Comparison of ENCODE assay signal across 12 cellular contexts in the genomic region with DNA sequence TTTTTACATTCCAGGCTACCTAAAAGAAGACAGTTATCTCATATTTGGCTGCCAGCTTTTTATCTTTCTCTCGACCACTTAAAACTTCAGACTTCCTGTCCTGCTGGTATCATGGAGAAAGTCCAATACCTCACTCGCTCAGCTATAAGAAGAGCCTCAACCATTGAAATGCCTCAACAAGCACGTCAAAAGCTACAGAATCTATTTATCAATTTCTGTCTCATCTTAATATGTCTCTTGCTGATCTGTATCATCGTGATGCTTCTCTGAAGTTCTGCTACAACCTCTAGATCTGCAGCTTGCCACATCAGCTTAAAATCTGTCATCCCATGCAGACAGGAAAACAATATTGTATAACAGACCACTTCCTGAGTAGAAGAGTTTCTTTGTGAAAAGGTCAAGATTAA. TPM values are rescaled to one million over a fixed set of nuclear protein-coding genes. Genes with fewer than 3 reads are reported as not detected.
DNase-seq lines count a peak whose midpoint lies in the region; ATAC-seq and TF ChIP-seq lines count a peak whose summit lies in the region.
"Had no signal": no experiment of that assay in that cellular context is flagged by ENCODE, and none has a peak within 500 bp of the region (broad histone marks: within the 10 kb centered on the region; RNA-seq: fewer than 3 reads in every experiment).

No MANE protein-coding gene starts in this region.

- H3K27me3 ChIP-seq in skeletal muscle tissue (ENCODE audit: control insufficient read depth in 3 of 3, insufficient read depth in 3 of 3, low read length in 3 of 3): no peaks in the 10 kb centered on the region
- no peaks in the 10 kb centered on the region for H3K27me3 ChIP-seq in lower lobe of right lung (ENCODE audit: low read depth)
- H3K27me3 ChIP-seq: thyroid gland had no signal

- intact Hi-C loops in activated CD4-positive, alpha-beta T cell treated with anti-CD3 and anti-CD28 coated beads, Interleukin-2, amount 10 ng/mL, durations not matched to agents 24 days and 14 days (cut with micrococcal nuclease): loop anchor here (10.0 kb wide), 1 partner anchor 556 kb away; no protein-coding TSS in a partner anchor
- intact Hi-C loops in activated CD8-positive, alpha-beta T cell treated with anti-CD3 and anti-CD28 coated beads for 36 hours (cut with micrococcal nuclease): no loop called here
- intact Hi-C loops in lower lobe of right lung (cut with DNase I): no loop called here

- H3K4me1 Mint-ChIP-seq in activated CD4-positive, alpha-beta T cell treated with anti-CD3 and anti-CD28 coated beads, Interleukin-2, amount 10 ng/mL, durations not matched to agents 24 days and 14 days: peaks cover 26% of the 10 kb centered on the region
- peaks cover 38% of the 10 kb centered on the region for H3K4me1 Mint-ChIP-seq in activated CD8-positive, alpha-beta T cell treated with anti-CD3 and anti-CD28 coated beads for 36 hours (ENCODE audit: low read depth)

- DNase-seq in activated CD4-positive, alpha-beta T cell treated with anti-CD3 and anti-CD28 coated beads, Interleukin-2, amount 10 ng/mL, durations not matched to agents 24 days and 14 days: peak; percentile 78
- no peak for DNase-seq in activated CD4-positive, alpha-beta T cell treated with anti-CD3 and anti-CD28 coated beads for 48 hours
- peak; percentile 27 for DNase-seq in activated CD8-positive, alpha-beta T cell treated with anti-CD3 and anti-CD28 coated beads for 36 hours
- no peak for DNase-seq in lower lobe of right lung
- DNase-seq: NCI-H2081 treated with DMSO at 0.1 percent for 48 hours, thyroid gland had no signal

- no peaks in the 10 kb centered on the region for H3K9me3 Mint-ChIP-seq in activated CD4-positive, alpha-beta T cell treated with anti-CD3 and anti-CD28 coated beads, Interleukin-2, amount 10 ng/mL, durations not matched to agents 24 days and 14 days
- H3K9me3 Mint-ChIP-seq in activated CD8-positive, alpha-beta T cell treated with anti-CD3 and anti-CD28 coated beads for 36 hours: no peaks in the 10 kb centered on the region

- peaks cover 14 to 17% (median 16%) of the 10 kb centered on the region in 3 donors for H3K4me1 ChIP-seq in skeletal muscle tissue (ENCODE audit: control insufficient read depth in 3 of 3, insufficient read depth in 3 of 3, low read length in 3 of 3)
- H3K4me1 ChIP-seq in lower lobe of right lung: peaks cover 5% of the 10 kb centered on the region
- H3K4me1 ChIP-seq: thyroid gland had no signal

- H3K9ac ChIP-seq in skeletal muscle tissue (ENCODE audit: low read depth in 1 of 3, low read length in 3 of 3): no peak overlapping the region

- H3K36me3 ChIP-seq in skeletal muscle tissue (ENCODE audit: control insufficient read depth in 3 of 3, insufficient read depth in 3 of 3, low read length in 3 of 3) (peaks cover 0 to 5% (median 3%) of the 10 kb centered on the region in 3 donors), lower lobe of right lung (no peaks in the 10 kb centered on the region)
- H3K36me3 ChIP-seq: thyroid gland had no signal

- no peaks in the 10 kb centered on the region for H3K9me3 ChIP-seq in skeletal muscle tissue (ENCODE audit: control insufficient read depth in 3 of 3, low read length in 3 of 3)
- no peaks in the 10 kb centered on the region for H3K9me3 ChIP-seq in lower lobe of right lung
- H3K9me3 ChIP-seq: thyroid gland had no signal

- CTCF ChIA-PET in activated CD8-positive, alpha-beta T cell treated with anti-CD3 and anti-CD28 coated beads for 36 hours (lab: Charles Lee): interaction anchor here (0.7 to 1.4 kb wide), 2 partner anchors 21 to 274 kb away, joined by 3 to 5 read pairs; no protein-coding TSS in a partner anchor

- ATAC-seq in HG03064 (IDR thresholded peaks at IDR 0.05; ENCODE audit: low read depth, unreplicated experiment) (peak; percentile 59), lower lobe of right lung (no peak), GM19467 (IDR thresholded peaks at IDR 0.05; ENCODE audit: unreplicated experiment) (no peak), GM19023 (IDR thresholded peaks at IDR 0.05; ENCODE audit: unreplicated experiment) (no peak)
- ATAC-seq in activated CD8-positive, alpha-beta T cell treated with anti-CD3 and anti-CD28 coated beads for 36 hours: peak; percentile 91

- H3K4me3 Mint-ChIP-seq in activated CD4-positive, alpha-beta T cell treated with anti-CD3 and anti-CD28 coated beads, Interleukin-2, amount 10 ng/mL, durations not matched to agents 24 days and 14 days: peak overlapping the region; percentile 81
- H3K4me3 Mint-ChIP-seq in activated CD8-positive, alpha-beta T cell treated with anti-CD3 and anti-CD28 coated beads for 36 hours: peak overlapping the region; percentile 53

- peak overlapping the region; percentile 96 for H3K27ac Mint-ChIP-seq in activated CD4-positive, alpha-beta T cell treated with anti-CD3 and anti-CD28 coated beads, Interleukin-2, amount 10 ng/mL, durations not matched to agents 24 days and 14 days
- peak overlapping the region; percentile 89 for H3K27ac Mint-ChIP-seq in activated CD8-positive, alpha-beta T cell treated with anti-CD3 and anti-CD28 coated beads for 36 hours

- TF ChIP-seq CTCF in activated CD8-positive, alpha-beta T cell treated with anti-CD3 and anti-CD28 coated beads for 36 hours (IDR thresholded peaks at IDR 0.05): no peak
- TF ChIP-seq CTCF in lower lobe of right lung (IDR thresholded peaks at IDR 0.05): no peak

- POLR2A ChIA-PET in activated CD8-positive, alpha-beta T cell treated with anti-CD3 and anti-CD28 coated beads for 36 hours (lab: Charles Lee): interaction anchor here (1.3 kb wide), 1 partner anchor 336 kb away, joined by 3 read pairs; no protein-coding TSS in a partner anchor

- no peak overlapping the region for H3K4me3 ChIP-seq in skeletal muscle tissue (ENCODE audit: low read length in 3 of 3)
- no peak overlapping the region for H3K4me3 ChIP-seq in lower lobe of right lung
- H3K4me3 ChIP-seq: thyroid gland had no signal

- H3K36me3 Mint-ChIP-seq in activated CD4-positive, alpha-beta T cell treated with anti-CD3 and anti-CD28 coated beads, Interleukin-2, amount 10 ng/mL, durations not matched to agents 24 days and 14 days (ENCODE audit: low read depth): peaks cover 27% of the 10 kb centered on the region
- H3K36me3 Mint-ChIP-seq in activated CD8-positive, alpha-beta T cell treated with anti-CD3 and anti-CD28 coated beads for 36 hours (ENCODE audit: low read depth): peaks cover 37% of the 10 kb centered on the region

- H3K27ac ChIP-seq in skeletal muscle tissue (ENCODE audit: low read depth, low read length) (peak overlapping the region; percentile 88), lower lobe of right lung (no peak overlapping the region)
- H3K27ac ChIP-seq: thyroid gland had no signal

- H3K27me3 Mint-ChIP-seq in activated CD4-positive, alpha-beta T cell treated with anti-CD3 and anti-CD28 coated beads, Interleukin-2, amount 10 ng/mL, durations not matched to agents 24 days and 14 days: no peaks in the 10 kb centered on the region
- no peaks in the 10 kb centered on the region for H3K27me3 Mint-ChIP-seq in activated CD8-positive, alpha-beta T cell treated with anti-CD3 and anti-CD28 coated beads for 36 hours

RNA-seq across cellular contexts. Expression of gene PLN, which starts 10.7 kb away (rescaled TPM):
- not detected in 2 replicates for total RNA-seq in activated CD4-positive, alpha-beta T cell treated with anti-CD3 and anti-CD28 coated beads, Interleukin-2, amount 10 ng/mL, durations not matched to agents 24 days and 14 days
- not detected for total RNA-seq in activated CD8-positive, alpha-beta T cell treated with anti-CD3 and anti-CD28 coated beads for 36 hours
- 18.3 TPM for total RNA-seq in skeletal muscle tissue
- total RNA-seq in lower lobe of right lung: 7.5 TPM
- total RNA-seq: activated CD8-positive, alpha-beta memory T cell treated with anti-CD3 and anti-CD28 coated beads for 36 hours; pulmonary artery endothelial cell had no signal

Comparison
In these comparisons a context has a peak if more than half of its experiments do, and no peak if none do; other contexts are left out.
1. DNase-seq: peak in activated CD4-positive, alpha-beta T cell treated with anti-CD3 and anti-CD28 coated beads, Interleukin-2, amount 10 ng/mL, durations not matched to agents 24 days and 14 days (single experiment) and activated CD8-positive, alpha-beta T cell treated with anti-CD3 and anti-CD28 coated beads for 36 hours (single experiment); none in activated CD4-positive, alpha-beta T cell treated with anti-CD3 and anti-CD28 coated beads for 48 hours (single experiment) and lower lobe of right lung (single experiment).
2. ATAC-seq: peak in HG03064 (single experiment) and activated CD8-positive, alpha-beta T cell treated with anti-CD3 and anti-CD28 coated beads for 36 hours (single experiment); none in lower lobe of right lung (0 of 2), GM19467 (single experiment) and GM19023 (single experiment).